Comparison of ENCODE assay signal across 18 cellular contexts in genomic region chr6:46338098-46338497, GRCh38.
DNase-seq lines count a peak whose midpoint lies in the region; ATAC-seq, FAIRE-seq and TF ChIP-seq lines count a peak whose summit lies in the region.
"Had no signal": no experiment of that assay in that cellular context is flagged by ENCODE, and none has a peak within 500 bp of the region (broad histone marks: within the 10 kb centered on the region; RNA-seq: fewer than 3 reads in every experiment).

No MANE protein-coding gene starts in this region.

- H2BK120ac ChIP-seq in H9 (ENCODE audit: low read depth, low read length, poor library complexity, severe bottlenecking) = no peak overlapping the region

- peak; percentile 14 for FAIRE-seq in GM19239 (lab: Jason Lieb, UNC)
- FAIRE-seq: frontal cortex had no signal

- DNase-seq in GM12864 (ENCODE audit: low read depth) (peak; percentile 12), GM19239 (ENCODE audit: insufficient read length, low spot score) (peak; percentile 7), H9 (no peak), KG1 (lab: John Stamatoyannopoulos, UW) (no peak), DMS153 (lab: John Stamatoyannopoulos, UW) (no peak), HEK293T (ENCODE audit: extremely low spot score) (no peak)
- DNase-seq: activated CD4-positive, alpha-beta T cell treated with anti-CD3 and anti-CD28 coated beads, Interleukin-2, amount 50 U/mL, for 4 hours; DMS 273 treated with DMSO at 0.1 percent for 48 hours; mucosa of descending colon; NCI-H1436 treated with DMSO at 0.1 percent for 48 hours; NCI-H526 treated with DMSO at 0.1 percent for 48 hours; stimulated activated CD8-positive, alpha-beta memory T cell treated with anti-CD3 and anti-CD28 coated beads, Interleukin-4, amount 100 ng/mL, for 48 hours; T1000 had no signal

- no peaks in the 10 kb centered on the region for H3K9me3 ChIP-seq in H9 (ENCODE audit: control insufficient read depth, low read depth, low read length)
- H3K9me3 ChIP-seq: mucosa of descending colon, vagina had no signal

- H3K4me1 ChIP-seq in H9 (ENCODE audit: insufficient read depth, low read length) = no peaks in the 10 kb centered on the region
- H3K4me1 ChIP-seq: vagina had no signal

- H3K23ac ChIP-seq in H9 (ENCODE audit: insufficient read length, low read depth, low read length) = no peak overlapping the region

- no peak overlapping the region for H3K4me2 ChIP-seq in H9 (ENCODE audit: insufficient read depth, insufficient read length, low read length)

- H3K9me3 Mint-ChIP-seq in H9 = no peaks in the 10 kb centered on the region

- CTCF ChIA-PET in HEK293T (lab: Yijun Ruan, JAX) = no interaction called here

- no peak overlapping the region for H3K4me3 Mint-ChIP-seq in H9

- no peaks in the 10 kb centered on the region for H3K27me3 ChIP-seq in H9 (ENCODE audit: insufficient read depth, low read length)
- H3K27me3 ChIP-seq: vagina had no signal

- no peaks in the 10 kb centered on the region for H3K23me2 ChIP-seq in H9 (ENCODE audit: insufficient read length, low read depth, low read length, poor library complexity, severe bottlenecking)

- no peak overlapping the region for H3K14ac ChIP-seq in H9 (ENCODE audit: insufficient read depth, low read length)

- no CpG with 5 or more reads among the region's 2 CpGs for WGBS in H9 (ENCODE audit: extremely low coverage, insufficient read length, low lambda C conversion rate)

- no peaks in the 10 kb centered on the region for H3K79me1 ChIP-seq in H9 (ENCODE audit: insufficient read depth, low read depth, low read length, poor library complexity, severe bottlenecking)

- no peaks in the 10 kb centered on the region for H3K4me1 Mint-ChIP-seq in H9

- no peak overlapping the region for H3K56ac ChIP-seq in H9 (ENCODE audit: insufficient read length, low read depth, low read length)

- no peak overlapping the region for H3T11ph ChIP-seq in H9 (ENCODE audit: low read length)

- no peak overlapping the region for H2BK5ac ChIP-seq in H9 (ENCODE audit: insufficient read length, low read length)

- H3K27me3 Mint-ChIP-seq in H9 (ENCODE audit: low read depth) = no peaks in the 10 kb centered on the region

- no peak overlapping the region for H2AK5ac ChIP-seq in H9 (ENCODE audit: insufficient read length, low read length)

- no peaks in the 10 kb centered on the region for H3K79me2 ChIP-seq in H9 (ENCODE audit: insufficient read depth, low read length)
- H3K79me2 ChIP-seq: parathyroid adenoma had no signal

- H3K18ac ChIP-seq in H9 (ENCODE audit: insufficient read length, low read depth, low read length) = no peak overlapping the region

- H2AFZ ChIP-seq in H9 (ENCODE audit: low read length) = no peak overlapping the region
- H2AFZ ChIP-seq: parathyroid adenoma had no signal

- H2BK15ac ChIP-seq in H9 (ENCODE audit: low read depth, low read length) = no peak overlapping the region

- POLR2A ChIA-PET in HEK293T (lab: Yijun Ruan, JAX) = no interaction called here

- H3K36me3 Mint-ChIP-seq in H9 (ENCODE audit: insufficient read depth in 1 of 3, low read depth in 3 of 3) = no peaks in the 10 kb centered on the region

- H3K27ac ChIP-seq in H9 (ENCODE audit: insufficient read length, low read depth, low read length) = no peak overlapping the region
- H3K27ac ChIP-seq: parathyroid adenoma, vagina had no signal

- TF ChIP-seq CTCF in GM12864 (IDR thresholded peaks at IDR 0.05; ENCODE audit: low read depth, low read length, missing control alignments) (no peak), H9 (conservative IDR thresholded peaks at IDR 0.05) (no peak)

- H4K20me1 ChIP-seq in H9 (ENCODE audit: control insufficient read depth, insufficient read depth, insufficient read length) = no peaks in the 10 kb centered on the region

- no peak overlapping the region for H4K8ac ChIP-seq in H9 (replicated peaks; ENCODE audit: insufficient read length, low read depth, low read length)

- no peak overlapping the region for H2BK12ac ChIP-seq in H9 (ENCODE audit: insufficient read length, low read depth, low read length)

- no peak overlapping the region for H3K4me3 ChIP-seq in GM12864 (ENCODE audit: low read depth, low read length)
- H3K4me3 ChIP-seq: mucosa of descending colon, vagina had no signal

- H3K9ac ChIP-seq in H9 (ENCODE audit: extremely low read depth, insufficient read length, low read length) = no peak overlapping the region
- H3K9ac ChIP-seq: parathyroid adenoma had no signal

- no peak overlapping the region for H2BK20ac ChIP-seq in H9 (ENCODE audit: low read depth, low read length, poor library complexity, severe bottlenecking)

- ATAC-seq in GM21723 (IDR thresholded peaks at IDR 0.05; ENCODE audit: unreplicated experiment) (peak; percentile 92), HG03280 (IDR thresholded peaks at IDR 0.05; ENCODE audit: unreplicated experiment) (peak; percentile 94)
- ATAC-seq: mucosa of descending colon had no signal

- H3K4ac ChIP-seq in H9 (ENCODE audit: low read depth, low read length) = no peak overlapping the region

- H3K27ac Mint-ChIP-seq in H9 = no peak overlapping the region

- no peak overlapping the region for H4K91ac ChIP-seq in H9 (ENCODE audit: insufficient read length, low read depth, low read length)

- no peak overlapping the region for H4K5ac ChIP-seq in H9 (ENCODE audit: insufficient read length, low read depth, low read length)

TF ChIP-seq in HEK293T, 16 proteins besides CTCF, POLR2A, EP300 and RAD21:
- TF ChIP-seq FOXM1 (IDR thresholded peaks at IDR 0.05; ENCODE audit: borderline replicate concordance) (no peak), L3MBTL2 (conservative IDR thresholded peaks at IDR 0.05) (no peak), BHLHE40 (IDR thresholded peaks at IDR 0.05; ENCODE audit: borderline replicate concordance) (no peak), CTBP1 (IDR thresholded peaks at IDR 0.05; ENCODE audit: borderline replicate concordance) (no peak), SUZ12 (IDR thresholded peaks at IDR 0.05) (no peak), SP1 (IDR thresholded peaks at IDR 0.05) (no peak), ELF4 (IDR thresholded peaks at IDR 0.05) (no peak), ARNT (IDR thresholded peaks at IDR 0.05) (no peak), TARDBP (IDR thresholded peaks at IDR 0.05) (no peak), FOXA1 (IDR thresholded peaks at IDR 0.05) (no peak), FOXK2 (IDR thresholded peaks at IDR 0.05) (no peak), PKNOX1 (IDR thresholded peaks at IDR 0.05) (no peak), ZNF384 (IDR thresholded peaks at IDR 0.05) (no peak), NFRKB (IDR thresholded peaks at IDR 0.05) (no peak), HDGF (IDR thresholded peaks at IDR 0.05; ENCODE audit: borderline replicate concordance) (no peak)

Comparison
In these comparisons a context has a peak if more than half of its experiments do, and no peak if none do; other contexts are left out.
1. DNase-seq: peak in GM12864 (single experiment) and GM19239 (single experiment); none in H9 (single experiment), KG1 (single experiment), DMS153 (single experiment) and HEK293T (single experiment).